ENCODE assay signal across 11 cellular contexts in the genomic region with DNA sequence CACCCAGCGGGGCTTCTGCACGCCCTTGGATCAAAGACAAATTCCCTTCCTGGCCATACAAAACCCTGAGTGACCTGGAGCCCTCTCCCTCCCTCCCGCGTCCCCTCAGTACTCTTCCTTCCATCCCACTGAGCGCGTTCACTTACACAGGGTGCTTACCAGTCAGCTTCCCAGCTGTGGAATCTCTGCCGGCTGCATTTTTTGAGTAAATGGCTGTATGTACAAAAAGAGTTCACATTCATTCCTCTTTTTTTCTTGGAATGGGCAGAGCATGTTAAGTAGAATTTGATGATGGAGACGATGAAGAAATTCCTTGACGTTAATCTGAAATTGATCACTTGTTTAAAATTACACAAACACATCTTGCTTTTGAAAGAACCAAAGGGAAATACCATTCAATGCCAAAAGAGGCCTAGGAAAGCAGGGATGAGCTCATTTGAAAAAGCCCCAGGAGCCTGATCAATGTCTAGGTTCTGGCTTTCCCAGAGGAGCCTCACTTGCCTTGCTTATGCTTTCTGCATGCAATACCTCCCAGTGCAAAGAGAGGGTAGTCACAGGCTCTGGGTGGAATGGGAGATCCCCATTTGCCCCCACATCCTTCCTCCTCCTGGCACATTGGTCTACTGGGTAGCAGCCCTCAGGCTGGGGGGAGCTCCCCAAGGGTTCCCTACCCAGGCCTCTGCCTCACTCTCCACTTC. TPM values are rescaled to one million over a fixed set of nuclear protein-coding genes. Genes with fewer than 3 reads are reported as not detected.
DNase-seq lines count a peak whose midpoint lies in the region; ATAC-seq and TF ChIP-seq lines count a peak whose summit lies in the region.
"Had no signal": no experiment of that assay in that cellular context is flagged by ENCODE, and none has a peak within 500 bp of the region (broad histone marks: within the 10 kb centered on the region; RNA-seq: fewer than 3 reads in every experiment).

No MANE protein-coding gene starts in this region.

- H3K27ac ChIP-seq in HUES6 (ENCODE audit: low read depth, low read length) (peak overlapping the region; percentile 1; the same call in 1 of the 2 replicates), brain microvascular endothelial cell (no peak overlapping the region)

- H3K4me1 Mint-ChIP-seq in memory B cell = no peaks in the 10 kb centered on the region

- H3K36me3 Mint-ChIP-seq in memory B cell = no peaks in the 10 kb centered on the region

- ATAC-seq in memory B cell (ENCODE audit: low read depth) (peak; percentile 56), GM21381 (IDR thresholded peaks at IDR 0.05; ENCODE audit: unreplicated experiment) (no peak)
- ATAC-seq in stimulated activated naive CD8-positive, alpha-beta T cell treated with anti-CD3 and anti-CD28 coated beads, Interleukin-15, Interleukin-2, amounts not matched to agents 100 U/mL and 50 U/mL, for 24 hours = peak; percentile 49

- H3K4me3 ChIP-seq in HUES6 (ENCODE audit: low read depth, low read length) (no peak overlapping the region), brain microvascular endothelial cell (ENCODE audit: low read depth, low read length) (no peak overlapping the region)
- H3K4me3 ChIP-seq: heart left ventricle had no signal

- H3K27ac Mint-ChIP-seq in memory B cell = no peak overlapping the region
- H3K27ac Mint-ChIP-seq: dendritic cell treated with granulocyte-macrophage colony-stimulating factor and Interleukin-4, amounts not matched to agents 40 ng/mL and 50 ng/mL, for 4 days had no signal

- H3K9ac ChIP-seq in HUES6 (ENCODE audit: low read length) = no peak overlapping the region

- in situ Hi-C loops in brain microvascular endothelial cell (cut with HindIII; ENCODE audit: low pct_ligation_motif_present, low sequenced_read_pairs) = no loop called here

- H3K36me3 ChIP-seq in HUES6 (ENCODE audit: control insufficient read depth, insufficient read depth, low read length) = no peaks in the 10 kb centered on the region
- no peaks in the 10 kb centered on the region for H3K36me3 ChIP-seq in brain microvascular endothelial cell (replicated peaks)
- H3K36me3 ChIP-seq: heart left ventricle had no signal

- DNase-seq in brain microvascular endothelial cell (no peak), memory B cell (ENCODE audit: low spot score in 2 of 2) (no peak), dermis blood vessel endothelial cell (no peak), NCI-H82 (lab: John Stamatoyannopoulos, UW) (no peak), hippocampal formation (lab: John Stamatoyannopoulos, UW) (no peak)
- no peak for DNase-seq in stimulated activated naive CD8-positive, alpha-beta T cell treated with anti-CD3 and anti-CD28 coated beads, Interleukin-15, Interleukin-2, amounts not matched to agents 100 U/mL and 50 U/mL, for 24 hours
- DNase-seq: heart left ventricle, NCI-H2081 had no signal

- H3K9me3 ChIP-seq in HUES6 (ENCODE audit: control insufficient read depth, insufficient read depth, low read depth, low read length) = no peaks in the 10 kb centered on the region
- H3K9me3 ChIP-seq: heart left ventricle had no signal

- peak; percentile 4 for TF ChIP-seq CTCF in brain microvascular endothelial cell (IDR thresholded peaks at IDR 0.05; ENCODE audit: low read depth, low read length, missing control alignments)

- H3K27me3 ChIP-seq in HUES6 (ENCODE audit: control insufficient read depth, insufficient read depth, low read length) = no peaks in the 10 kb centered on the region; the same call in 1 of the 2 replicates
- no peaks in the 10 kb centered on the region for H3K27me3 ChIP-seq in brain microvascular endothelial cell (replicated peaks)
- H3K27me3 ChIP-seq: heart left ventricle had no signal

- peaks cover 55% of the 10 kb centered on the region for H3K4me1 ChIP-seq in HUES6 (ENCODE audit: control insufficient read depth, insufficient read depth, low read length)

- H3K4me3 Mint-ChIP-seq in memory B cell = no peak overlapping the region
- H3K4me3 Mint-ChIP-seq: dendritic cell treated with granulocyte-macrophage colony-stimulating factor and Interleukin-4, amounts not matched to agents 40 ng/mL and 50 ng/mL, for 4 days had no signal

- H3K9me3 Mint-ChIP-seq in memory B cell = no peaks in the 10 kb centered on the region
- H3K9me3 Mint-ChIP-seq: dendritic cell treated with granulocyte-macrophage colony-stimulating factor and Interleukin-4, amounts not matched to agents 40 ng/mL and 50 ng/mL, for 4 days had no signal

- H3K27me3 Mint-ChIP-seq in memory B cell = peaks cover 8% of the 10 kb centered on the region

RNA-seq across cellular contexts. Expression of a gene that starts 12.2 kb away (rescaled TPM):
- total RNA-seq in dermis blood vessel endothelial cell = 6.2 and 9.0 TPM in 2 replicates
